In genomic region chr10:30017576-30017975, GRCh38 we compare ENCODE assay signal across 14 cellular contexts. TPM values are rescaled to one million over a fixed set of nuclear protein-coding genes. Genes with fewer than 3 reads are reported as not detected.
"Had no signal": no experiment of that assay in that cellular context is flagged by ENCODE, and none has a peak within 500 bp of the region (broad histone marks: within the 10 kb centered on the region; RNA-seq: fewer than 3 reads in every experiment).

No MANE protein-coding gene starts in this region.

- DNase-seq: activated CD4-positive, alpha-beta T cell treated with anti-CD3 and anti-CD28 coated beads for 36 hours; activated CD8-positive, alpha-beta memory T cell treated with anti-CD3 and anti-CD28 coated beads, Interleukin-2, amount 50 U/mL, for 48 hours; activated CD8-positive, alpha-beta T cell treated with anti-CD3 and anti-CD28 coated beads for 36 hours; activated naive CD4-positive, alpha-beta T cell treated with anti-CD3 and anti-CD28 coated beads for 36 hours; caudate nucleus; cortex of kidney; effector CD8-positive, alpha-beta T cell; pancreas; stimulated activated CD4-positive, alpha-beta T cell treated with anti-CD3 and anti-CD28 coated beads, Interleukin-2, amount 100 ng/mL, for 48 hours; stimulated activated CD8-positive, alpha-beta memory T cell treated with anti-CD3 and anti-CD28 coated beads, Interleukin-4, amount 100 ng/mL, for 48 hours; stimulated activated naive CD8-positive, alpha-beta T cell treated with anti-CD3 and anti-CD28 coated beads, Interleukin-15, amount 100 ng/mL, for 72 hours; T-helper 17 cell had no signal

- H3K4me1 ChIP-seq: pancreas had no signal

- H3K27ac ChIP-seq: gastroesophageal sphincter, pancreas, VCaP had no signal

- H3K9me3 ChIP-seq: gastroesophageal sphincter, pancreas had no signal

- FAIRE-seq: pancreas had no signal

- H3K36me3 ChIP-seq: pancreas had no signal

- ATAC-seq: activated CD4-positive, alpha-beta T cell treated with anti-CD3 and anti-CD28 coated beads for 36 hours; activated CD8-positive, alpha-beta T cell treated with anti-CD3 and anti-CD28 coated beads for 36 hours; gastroesophageal sphincter; pancreas; stimulated activated naive CD8-positive, alpha-beta T cell treated with anti-CD3 and anti-CD28 coated beads, Interleukin-15, amount 100 ng/mL, for 72 hours; T-helper 17 cell had no signal

- H3K27me3 ChIP-seq: gastroesophageal sphincter, pancreas had no signal

- H3K4me3 ChIP-seq: gastroesophageal sphincter, pancreas had no signal

RNA-seq across cellular contexts. Expression of gene JCAD, which starts 41.8 kb away (rescaled TPM):
- total RNA-seq: activated CD4-positive, alpha-beta T cell treated with anti-CD3 and anti-CD28 coated beads for 36 hours; activated CD8-positive, alpha-beta T cell treated with anti-CD3 and anti-CD28 coated beads for 36 hours had no signal
